ENCODE assay signal across 7 cellular contexts in the genomic region with DNA sequence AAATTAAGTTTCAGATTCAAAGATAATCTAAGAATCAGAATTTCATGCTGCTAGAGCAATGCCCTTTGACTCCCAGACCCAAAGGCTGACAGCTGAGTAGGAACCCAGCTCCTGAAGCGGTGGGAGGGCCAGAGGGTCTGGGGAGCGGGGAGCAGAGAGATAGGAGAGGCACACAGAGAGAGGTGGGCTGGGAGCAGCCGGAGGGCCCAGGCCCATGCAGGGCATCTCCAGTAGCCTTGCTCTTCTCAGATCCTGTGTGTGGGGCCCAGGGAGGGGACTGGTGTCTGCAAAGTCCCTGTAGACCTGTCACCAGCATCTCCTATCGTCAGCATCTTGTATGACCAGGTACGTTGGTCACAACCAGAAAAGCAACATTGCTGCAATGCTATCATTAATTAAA.
"Had no signal": no experiment of that assay in that cellular context is flagged by ENCODE, and none has a peak within 500 bp of the region (broad histone marks: within the 10 kb centered on the region; RNA-seq: fewer than 3 reads in every experiment).

No MANE protein-coding gene starts in this region.

- ATAC-seq: GM23338, HCT116, HepG2 had no signal

- H3K4me1 ChIP-seq: HAP-1 had no signal

- DNase-seq: KBM-7 had no signal

- H3K9me3 ChIP-seq: HAP-1 had no signal

- H3K36me3 ChIP-seq: HAP-1 had no signal

- H3K36me3 Mint-ChIP-seq: IgD-negative memory B cell had no signal

- H3K27ac ChIP-seq: HL-60 had no signal

- H3K4me3 ChIP-seq: GM23338, HAP-1 had no signal

- H3K4me1 Mint-ChIP-seq: IgD-negative memory B cell had no signal

- H3K9me3 Mint-ChIP-seq: IgD-negative memory B cell had no signal

- H2AFZ ChIP-seq: GM23338 had no signal

- H3K4me3 Mint-ChIP-seq: GM23338, IgD-negative memory B cell had no signal

- H3K27ac Mint-ChIP-seq: GM23338, IgD-negative memory B cell had no signal

- H3K4me2 ChIP-seq: GM23338 had no signal
